In the genomic region with DNA sequence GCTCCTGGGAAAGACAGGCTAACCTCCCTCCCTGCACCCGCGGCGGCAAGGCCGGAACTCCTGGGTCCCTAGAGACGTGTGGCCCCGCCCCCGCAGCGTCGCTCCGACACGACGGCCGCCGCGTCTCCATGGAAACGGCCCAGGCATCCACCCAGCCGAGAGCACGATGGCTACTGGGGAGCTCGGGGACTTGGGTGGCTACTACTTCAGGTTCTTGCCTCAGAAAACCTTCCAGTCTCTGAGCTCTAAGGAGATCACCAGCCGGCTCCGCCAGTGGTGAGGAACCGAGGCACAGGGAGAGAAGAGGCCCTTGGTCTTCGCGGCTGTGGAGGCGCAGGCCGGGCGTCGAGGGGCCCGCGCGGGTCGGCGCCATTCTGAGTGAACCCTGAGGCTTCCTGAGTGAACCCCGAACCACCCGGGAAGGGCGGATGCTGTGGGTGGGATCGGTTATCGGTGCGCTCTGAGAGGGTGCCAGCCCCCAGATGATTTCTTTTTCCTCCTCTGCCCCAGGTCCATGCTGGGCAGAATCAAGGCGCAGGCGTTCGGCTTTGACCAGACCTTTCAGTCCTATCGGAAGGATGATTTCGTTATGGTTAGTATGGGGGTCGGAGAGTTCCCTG, we compare ENCODE assay signal across 9 cellular contexts. TPM values are rescaled to one million over a fixed set of nuclear protein-coding genes. Genes with fewer than 3 reads are reported as not detected.
DNase-seq lines count a peak whose midpoint lies in the region; ATAC-seq and TF ChIP-seq lines count a peak whose summit lies in the region.
"Had no signal": no experiment of that assay in that cellular context is flagged by ENCODE, and none has a peak within 500 bp of the region (broad histone marks: within the 10 kb centered on the region; RNA-seq: fewer than 3 reads in every experiment).

A gene (plus strand): TSS at position 133 of the 620 bp plus-strand sequence. CDS start 34 bp downstream, at position 167.

- CTCF ChIA-PET in CD8-positive, alpha-beta memory T cell (lab: Charles Lee), result no interaction called here
- CTCF ChIA-PET in activated naive CD4-positive, alpha-beta T cell treated with anti-CD3 and anti-CD28 coated beads for 36 hours (lab: Charles Lee), result interaction anchor here (0.6 kb wide), 1 partner anchor 186 kb away, joined by 3 read pairs; no protein-coding TSS in a partner anchor

- no peaks in the 10 kb centered on the region for H3K9me3 ChIP-seq in CD8-positive, alpha-beta memory T cell (ENCODE audit: low read length)
- H3K9me3 ChIP-seq in OCI-LY3 (ENCODE audit: insufficient read depth, low read length) (no peaks in the 10 kb centered on the region), thymus (ENCODE audit: control insufficient read depth) (no peaks in the 10 kb centered on the region)

- no peaks in the 10 kb centered on the region for H3K36me3 ChIP-seq in CD8-positive, alpha-beta memory T cell (ENCODE audit: insufficient read depth, low read length)
- H3K36me3 ChIP-seq in OCI-LY3 (replicated peaks; ENCODE audit: low read depth, low read length) (no peaks in the 10 kb centered on the region), thymus (ENCODE audit: control insufficient read depth, insufficient read depth) (no peaks in the 10 kb centered on the region)

- peaks cover 6 to 11% (median 8%) of the 10 kb centered on the region in 3 donors for H3K4me1 Mint-ChIP-seq in CD8-positive, alpha-beta memory T cell
- H3K4me1 Mint-ChIP-seq in activated naive CD4-positive, alpha-beta T cell treated with anti-CD3 and anti-CD28 coated beads for 36 hours (ENCODE audit: low read depth), result peaks cover 8% of the 10 kb centered on the region
- H3K4me1 Mint-ChIP-seq in neural crest cell, result peaks cover 23% of the 10 kb centered on the region

- DNase-seq in CD8-positive, alpha-beta memory T cell, result peak in 2 of 5 donors; percentile 3 to 57
- DNase-seq in activated naive CD4-positive, alpha-beta T cell treated with anti-CD3 and anti-CD28 coated beads for 36 hours, result peak; percentile 56
- DNase-seq in globus pallidus (ENCODE audit: low spot score) (peak; percentile 20), neural crest cell (ENCODE audit: low read depth, low spot score) (peak; percentile 70), NCI-H1694 (lab: John Stamatoyannopoulos, UW) (no peak)

- no peak for TF ChIP-seq CTCF in OCI-LY3 (IDR thresholded peaks at IDR 0.05; ENCODE audit: low read depth, low read length)
- TF ChIP-seq CTCF in neural crest cell (conservative IDR thresholded peaks at IDR 0.05), result no peak

- peak within 1 kb of the TSS in 6 of 7 donors; percentile 49 to 74 (median 66) for H3K4me3 Mint-ChIP-seq in CD8-positive, alpha-beta memory T cell
- peak within 1 kb of the TSS; percentile 58 for H3K4me3 Mint-ChIP-seq in activated naive CD4-positive, alpha-beta T cell treated with anti-CD3 and anti-CD28 coated beads for 36 hours
- peak within 1 kb of the TSS; percentile 85 for H3K4me3 Mint-ChIP-seq in neural crest cell

- peak; percentile 92 for ATAC-seq in HG02885 (IDR thresholded peaks at IDR 0.05; ENCODE audit: poor library complexity, unreplicated experiment)
- ATAC-seq: HCT116 had no signal

- no peaks in the 10 kb centered on the region for H3K79me2 ChIP-seq in OCI-LY3 (ENCODE audit: low read length)

- peaks cover 36 to 51% of the 10 kb centered on the region in 2 donors for H3K27me3 Mint-ChIP-seq in CD8-positive, alpha-beta memory T cell
- H3K27me3 Mint-ChIP-seq in activated naive CD4-positive, alpha-beta T cell treated with anti-CD3 and anti-CD28 coated beads for 36 hours (ENCODE audit: low read depth), result peaks cover 25% of the 10 kb centered on the region
- peaks cover 2% of the 10 kb centered on the region for H3K27me3 Mint-ChIP-seq in neural crest cell (ENCODE audit: low read depth)

- peak within 1 kb of the TSS; percentile 80 for H2AFZ ChIP-seq in OCI-LY3 (ENCODE audit: low read depth, low read length)

- H3K4me1 ChIP-seq in CD8-positive, alpha-beta memory T cell (ENCODE audit: insufficient read depth, low read length), result no peaks in the 10 kb centered on the region
- peaks cover 7% of the 10 kb centered on the region for H3K4me1 ChIP-seq in OCI-LY3 (ENCODE audit: low read length)
- no peaks in the 10 kb centered on the region for H3K4me1 ChIP-seq in thymus (ENCODE audit: control insufficient read depth, insufficient read depth, low read length)

- peak within 1 kb of the TSS in 1 of 8 donors; percentile 15 for H3K27ac Mint-ChIP-seq in CD8-positive, alpha-beta memory T cell
- no peak within 1 kb of the TSS for H3K27ac Mint-ChIP-seq in activated naive CD4-positive, alpha-beta T cell treated with anti-CD3 and anti-CD28 coated beads for 36 hours
- H3K27ac Mint-ChIP-seq in neural crest cell (ENCODE audit: unreplicated experiment), result peak within 1 kb of the TSS; percentile 94

- no peaks in the 10 kb centered on the region for H3K27me3 ChIP-seq in CD8-positive, alpha-beta memory T cell (ENCODE audit: insufficient read depth, low read length, poor library complexity, severe bottlenecking)
- H3K27me3 ChIP-seq in OCI-LY3 (ENCODE audit: low read depth, low read length) (no peaks in the 10 kb centered on the region), thymus (ENCODE audit: control insufficient read depth, insufficient read depth) (peaks cover 15% of the 10 kb centered on the region)

- no peaks in the 10 kb centered on the region for H3K36me3 Mint-ChIP-seq in CD8-positive, alpha-beta memory T cell
- no peaks in the 10 kb centered on the region for H3K36me3 Mint-ChIP-seq in activated naive CD4-positive, alpha-beta T cell treated with anti-CD3 and anti-CD28 coated beads for 36 hours (ENCODE audit: low read depth)
- no peaks in the 10 kb centered on the region for H3K36me3 Mint-ChIP-seq in neural crest cell (ENCODE audit: low read depth)

- H3K9ac ChIP-seq in OCI-LY3 (ENCODE audit: low read length), result peak within 1 kb of the TSS; percentile 46; the same call in 1 of the 2 replicates

- H4K20me1 ChIP-seq in OCI-LY3 (ENCODE audit: insufficient read depth, low read length), result no peaks in the 10 kb centered on the region

- H3K4me3 ChIP-seq in CD8-positive, alpha-beta memory T cell (ENCODE audit: low read length), result no peak within 1 kb of the TSS
- H3K4me3 ChIP-seq in OCI-LY3 (ENCODE audit: low read length), result peak within 1 kb of the TSS; percentile 62
- H3K4me3 ChIP-seq in thymus (ENCODE audit: low read length), result peak within 1 kb of the TSS; percentile 24

- intact Hi-C loops in activated naive CD4-positive, alpha-beta T cell treated with anti-CD3 and anti-CD28 coated beads for 36 hours (cut with micrococcal nuclease), result no loop called here

- no peak within 1 kb of the TSS for H3K27ac ChIP-seq in CD8-positive, alpha-beta memory T cell (ENCODE audit: low read depth, low read length)
- H3K27ac ChIP-seq in OCI-LY3 (ENCODE audit: low read length) (peak within 1 kb of the TSS; percentile 59), thymus (ENCODE audit: low read depth) (no peak within 1 kb of the TSS)

- WGBS in thymus, result 5% methylated on average over 45 of the region's 45 CpGs

- POLR2A ChIA-PET in CD8-positive, alpha-beta memory T cell (lab: Charles Lee), result no interaction called here

- H3K9me3 Mint-ChIP-seq in CD8-positive, alpha-beta memory T cell, result peaks cover 0 to 10% (median 4%) of the 10 kb centered on the region in 5 donors
- no peaks in the 10 kb centered on the region for H3K9me3 Mint-ChIP-seq in activated naive CD4-positive, alpha-beta T cell treated with anti-CD3 and anti-CD28 coated beads for 36 hours
- H3K9me3 Mint-ChIP-seq in neural crest cell, result no peaks in the 10 kb centered on the region

- peak within 1 kb of the TSS; percentile 61 for H3K4me2 ChIP-seq in OCI-LY3 (ENCODE audit: low read length)

RNA-seq across cellular contexts. Expression of the gene that starts here (rescaled TPM):
- total RNA-seq in CD8-positive, alpha-beta memory T cell, result not detected
- polyA plus RNA-seq in CD8-positive, alpha-beta memory T cell, result not detected
- not detected for total RNA-seq in activated naive CD4-positive, alpha-beta T cell treated with anti-CD3 and anti-CD28 coated beads for 36 hours
- total RNA-seq in neural crest cell, result 6.2 and 6.4 TPM in 2 replicates
- polyA plus RNA-seq in thymus, result 3.3 TPM

Comparison
In these comparisons a context has a peak if more than half of its experiments do, and no peak if none do; other contexts are left out.
1. Peak in DNase-seq in activated naive CD4-positive, alpha-beta T cell treated with anti-CD3 and anti-CD28 coated beads for 36 hours; RNA of the gene not detected or under 1 TPM.